Comparison of ENCODE assay signal across 11 cellular contexts in genomic region chr3:64454179-64454578, GRCh38.
DNase-seq lines count a peak whose midpoint lies in the region; TF ChIP-seq lines count a peak whose summit lies in the region.
"Had no signal": no experiment of that assay in that cellular context is flagged by ENCODE, and none has a peak within 500 bp of the region (broad histone marks: within the 10 kb centered on the region; RNA-seq: fewer than 3 reads in every experiment).

No MANE protein-coding gene starts in this region.

- H3K27ac Mint-ChIP-seq in MCF 10A (ENCODE audit: low read depth, unreplicated experiment) = no peak overlapping the region
- H3K27ac Mint-ChIP-seq in CD14-positive monocyte = no peak overlapping the region
- H3K27ac Mint-ChIP-seq: activated naive CD4-positive, alpha-beta T cell treated with anti-CD3 and anti-CD28 coated beads, Interleukin-2, amount 50 U/mL, for 72 hours; WTC11 had no signal

- no peaks in the 10 kb centered on the region for H3K79me2 ChIP-seq in mammary epithelial cell (ENCODE audit: insufficient read depth, low read length)

- in situ Hi-C loops in mammary epithelial cell (cut with MboI; ENCODE audit: low sequenced_read_pairs in 2 of 2) = no loop called here

- H3K4me2 ChIP-seq in mammary epithelial cell (ENCODE audit: insufficient read depth, low read depth, low read length) = no peak overlapping the region

- H3K4me3 Mint-ChIP-seq in MCF 10A (ENCODE audit: unreplicated experiment) (no peak overlapping the region), CD14-positive monocyte (no peak overlapping the region)
- H3K4me3 Mint-ChIP-seq: WTC11 had no signal

- H3K27ac ChIP-seq in mammary epithelial cell (ENCODE audit: insufficient read depth, low read depth, low read length) = no peak overlapping the region
- no peak overlapping the region for H3K27ac ChIP-seq in RWPE1

- dilution Hi-C loops in mammary epithelial cell (cut with HindIII; ENCODE audit: low sequenced_read_pairs) = loop anchor here (25.0 kb wide), 1 partner anchor 417 kb away; no protein-coding TSS in a partner anchor

- WGBS in mammary epithelial cell (ENCODE audit: low coverage, missing lambda C conversion rate) = 61% methylated on average over 3 of the region's 3 CpGs

- peak; percentile 35 for DNase-seq in MCF 10A (ENCODE audit: unreplicated experiment)
- no peak for DNase-seq in mammary epithelial cell
- peak; percentile 1 for DNase-seq in RWPE1 (ENCODE audit: low spot score)
- DNase-seq in fibroblast of peridontal ligament (ENCODE audit: extremely low read depth) = peak; percentile 69
- DNase-seq in ureter (ENCODE audit: low spot score) = no peak
- DNase-seq in GM19240 (ENCODE audit: insufficient read length, low spot score) = no peak
- no peak for DNase-seq in HEK293T (ENCODE audit: extremely low spot score)
- DNase-seq in CD14-positive monocyte (ENCODE audit: low spot score) = no peak
- DNase-seq: NCI-H1048 had no signal

- intact Hi-C loops in MCF 10A (cut with micrococcal nuclease) = no loop called here
- intact Hi-C loops in mammary epithelial cell (cut with micrococcal nuclease) = no loop called here
- intact Hi-C loops in CD14-positive monocyte (cut with micrococcal nuclease) = no loop called here

- H3K27me3 Mint-ChIP-seq in MCF 10A (ENCODE audit: insufficient read depth, unreplicated experiment) (no peaks in the 10 kb centered on the region), CD14-positive monocyte (ENCODE audit: low read depth in 3 of 3) (peaks cover 4 to 5% (median 5%) of the 10 kb centered on the region in 3 donors)

- TF ChIP-seq CTCF in MCF 10A (IDR thresholded peaks at IDR 0.05; ENCODE audit: unreplicated experiment) (no peak), mammary epithelial cell (conservative IDR thresholded peaks at IDR 0.05 in 1 of 2, IDR thresholded peaks at IDR 0.05 in 1 of 2; ENCODE audit: extremely low read depth in 1 of 2, insufficient read depth in 1 of 2, low read depth in 1 of 2, low read length in 2 of 2) (no peak), RWPE1 (conservative IDR thresholded peaks at IDR 0.05; ENCODE audit: low read depth) (no peak), CD14-positive monocyte (IDR thresholded peaks at IDR 0.05) (no peak)

- CTCF ChIA-PET in MCF 10A (lab: Yijun Ruan, JAX) = interaction anchor here (0.6 to 1.6 kb wide), 2 partner anchors 30 to 517 kb away, joined by 3 to 6 read pairs; no protein-coding TSS in a partner anchor
- CTCF ChIA-PET in mammary epithelial cell (lab: Charles Lee; ENCODE audit: low non-redundant PET) = no interaction called here
- CTCF ChIA-PET in RWPE1 (lab: Yijun Ruan, JAX) = no interaction called here
- CTCF ChIA-PET in HEK293T (lab: Yijun Ruan, JAX) = interaction anchor here (0.7 kb wide), 1 partner anchor 133 kb away, joined by 3 read pairs; no protein-coding TSS in a partner anchor

- peaks cover 5% of the 10 kb centered on the region for H3K4me1 Mint-ChIP-seq in MCF 10A (ENCODE audit: insufficient read depth, unreplicated experiment)
- H3K4me1 Mint-ChIP-seq in CD14-positive monocyte = no peaks in the 10 kb centered on the region

- H3K36me3 ChIP-seq in mammary epithelial cell (ENCODE audit: insufficient read depth, low read length) = no peaks in the 10 kb centered on the region

- BruUV-seq in MCF 10A (replicated peaks; lab: Mats Ljungman, UMichigan) = no TSS peak
- BruUV-seq in mammary epithelial cell (replicated peaks; lab: Mats Ljungman, UMichigan) = no TSS peak

- POLR2A ChIA-PET in MCF 10A (lab: Yijun Ruan, JAX) (interaction anchor here (1.5 kb wide), 1 partner anchor 8 kb away, joined by 4 read pairs; no protein-coding TSS in a partner anchor), RWPE1 (lab: Yijun Ruan, JAX; ENCODE audit: low non-redundant PET) (no interaction called here), HEK293T (lab: Yijun Ruan, JAX) (no interaction called here)

- H3K4me3 ChIP-seq in mammary epithelial cell (replicated peaks in 1 of 3; ENCODE audit: insufficient read depth in 1 of 3, low read depth in 2 of 3, low read length in 3 of 3) = no peak overlapping the region

- H3K9me3 Mint-ChIP-seq in MCF 10A (ENCODE audit: unreplicated experiment) = no peaks in the 10 kb centered on the region
- H3K9me3 Mint-ChIP-seq in CD14-positive monocyte = no peaks in the 10 kb centered on the region
- H3K9me3 Mint-ChIP-seq: activated naive CD4-positive, alpha-beta T cell treated with anti-CD3 and anti-CD28 coated beads, Interleukin-2, amount 50 U/mL, for 72 hours; WTC11 had no signal

- H4K20me1 ChIP-seq in mammary epithelial cell (ENCODE audit: insufficient read depth, low read length) = no peaks in the 10 kb centered on the region

- H3K9ac ChIP-seq in mammary epithelial cell (ENCODE audit: insufficient read depth, low read length) = no peak overlapping the region

- H3K27me3 ChIP-seq in mammary epithelial cell (ENCODE audit: insufficient read depth, low read length) = no peaks in the 10 kb centered on the region

- H3K9me3 ChIP-seq in mammary epithelial cell (replicated peaks; ENCODE audit: insufficient read depth, low read length) = no peaks in the 10 kb centered on the region

- no peaks in the 10 kb centered on the region for H3K36me3 Mint-ChIP-seq in MCF 10A (ENCODE audit: insufficient read depth, unreplicated experiment)
- H3K36me3 Mint-ChIP-seq in CD14-positive monocyte = no peaks in the 10 kb centered on the region
- H3K36me3 Mint-ChIP-seq: activated naive CD4-positive, alpha-beta T cell treated with anti-CD3 and anti-CD28 coated beads, Interleukin-2, amount 50 U/mL, for 72 hours; WTC11 had no signal

- H3K4me1 ChIP-seq in mammary epithelial cell (ENCODE audit: insufficient read depth, low read length) = no peaks in the 10 kb centered on the region

- H2AFZ ChIP-seq in mammary epithelial cell (ENCODE audit: low read depth, low read length) = no peak overlapping the region

TF ChIP-seq in HEK293T, 16 proteins besides CTCF, POLR2A, EP300 and RAD21:
- no peak for TF ChIP-seq SP1 (IDR thresholded peaks at IDR 0.05)
- no peak for TF ChIP-seq FOXK2 (IDR thresholded peaks at IDR 0.05)
- TF ChIP-seq PKNOX1 (IDR thresholded peaks at IDR 0.05) = no peak

Comparison
In these comparisons a context has a peak if more than half of its experiments do, and no peak if none do; other contexts are left out.
1. DNase-seq: peak in MCF 10A (single experiment), RWPE1 (single experiment) and fibroblast of peridontal ligament (single experiment); none in mammary epithelial cell (single experiment), ureter (single experiment), GM19240 (single experiment), HEK293T (single experiment) and CD14-positive monocyte (single experiment).
2. CTCF ChIA-PET loops: an anchor here in MCF 10A (0.6 to 1.6 kb wide) and HEK293T (0.7 kb wide); none called in mammary epithelial cell and RWPE1.